Comparison of ENCODE assay signal across 12 cellular contexts in the genomic region with DNA sequence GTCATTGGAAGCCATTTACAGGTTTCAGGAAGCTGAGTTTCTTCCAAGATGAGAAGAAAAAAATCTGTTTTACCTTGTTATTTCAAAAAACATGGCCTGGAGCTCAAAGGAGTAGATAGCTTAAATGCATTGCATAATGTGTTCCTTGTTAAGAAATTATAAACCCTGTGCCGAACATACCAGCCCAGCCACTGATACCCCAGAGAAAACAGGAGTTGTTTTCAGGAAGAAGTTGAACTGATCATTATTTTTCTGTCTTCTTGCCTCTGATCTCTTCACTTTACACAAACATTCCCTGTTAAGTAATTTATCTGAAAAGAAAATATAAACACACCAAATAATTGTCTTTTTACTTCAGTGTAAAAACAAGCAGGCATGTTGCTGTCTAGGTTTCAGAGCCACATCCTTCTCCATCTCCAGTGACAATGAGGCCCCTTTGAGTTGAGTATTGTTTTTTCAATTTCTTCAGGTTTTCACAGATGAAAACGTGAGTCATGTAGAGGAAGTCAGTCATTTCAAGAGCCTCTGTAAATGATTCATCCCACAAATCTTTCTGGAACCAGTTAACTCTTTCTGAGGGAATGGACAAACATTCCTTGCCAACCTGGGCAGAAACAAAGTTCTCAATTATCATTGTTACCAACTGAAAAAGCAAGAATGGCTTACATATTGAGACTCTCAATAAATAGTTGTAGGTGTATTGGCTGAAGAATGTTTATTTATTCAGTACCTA.
A peak's percentile ranks its signal among the peaks of the same experiment; 100 is the strongest.
DNase-seq lines count a peak whose midpoint lies in the region; ATAC-seq and TF ChIP-seq lines count a peak whose summit lies in the region.
"Had no signal": no experiment of that assay in that cellular context is flagged by ENCODE, and none has a peak within 500 bp of the region (broad histone marks: within the 10 kb centered on the region; RNA-seq: fewer than 3 reads in every experiment).

No MANE protein-coding gene starts in this region.

- H3K4me1 Mint-ChIP-seq in activated T-helper 17 cell treated with anti-CD3 and anti-CD28 coated beads, Interleukin-2, amount 50 U/mL, for 72 hours, result no peaks in the 10 kb centered on the region

- WGBS in right lobe of liver (ENCODE audit: insufficient coverage, low coverage, low lambda C conversion rate, missing lambda C conversion rate), result 16% methylated on average over 2 of the region's 2 CpGs
- WGBS in esophagus squamous epithelium, 2 donors, result 0 to 28% methylated on average over 2 of the region's 2 CpGs

- TF ChIP-seq POLR2A in right lobe of liver (IDR thresholded peaks at IDR 0.05) (no peak), gastrocnemius medialis (IDR thresholded peaks at IDR 0.05) (no peak), esophagus squamous epithelium (IDR thresholded peaks at IDR 0.05) (no peak)

- H3K27me3 Mint-ChIP-seq in activated T-helper 17 cell treated with anti-CD3 and anti-CD28 coated beads, Interleukin-2, amount 50 U/mL, for 72 hours, result no peaks in the 10 kb centered on the region

- H3K36me3 ChIP-seq in BJ (ENCODE audit: control insufficient read depth, insufficient read depth, low read length) (no peaks in the 10 kb centered on the region), right lobe of liver (no peaks in the 10 kb centered on the region), gastrocnemius medialis (no peaks in the 10 kb centered on the region), esophagus squamous epithelium (no peaks in the 10 kb centered on the region)
- H3K36me3 ChIP-seq: heart right ventricle had no signal

- H3K4me1 ChIP-seq in right lobe of liver (peaks cover 0 to 8% (median 0%) of the 10 kb centered on the region in 4 donors), gastrocnemius medialis (no peaks in the 10 kb centered on the region), esophagus squamous epithelium (no peaks in the 10 kb centered on the region)
- H3K4me1 ChIP-seq: heart right ventricle had no signal

- H3K9me3 ChIP-seq in right lobe of liver (no peaks in the 10 kb centered on the region), gastrocnemius medialis (no peaks in the 10 kb centered on the region), esophagus squamous epithelium (peaks cover 0 to 3% (median 0%) of the 10 kb centered on the region in 3 donors)

- ATAC-seq in HG03135 (IDR thresholded peaks at IDR 0.05; ENCODE audit: unreplicated experiment), result peak; percentile 60
- peak; percentile 63 for ATAC-seq in activated T-helper 17 cell treated with anti-CD3 and anti-CD28 coated beads, Interleukin-2, amount 50 U/mL, for 72 hours (replicated peaks)
- peak in 3 of 4 donors; percentile 36 to 65 (median 48) for ATAC-seq in right lobe of liver
- no peak for ATAC-seq in gastrocnemius medialis
- no peak for ATAC-seq in HG02938 (IDR thresholded peaks at IDR 0.05; ENCODE audit: unreplicated experiment)
- no peak for ATAC-seq in GM18873 (IDR thresholded peaks at IDR 0.05; ENCODE audit: low FRiP score, unreplicated experiment)
- ATAC-seq: heart right ventricle, right cardiac atrium had no signal

- peaks cover 5% of the 10 kb centered on the region for H3K9me3 Mint-ChIP-seq in activated T-helper 17 cell treated with anti-CD3 and anti-CD28 coated beads, Interleukin-2, amount 50 U/mL, for 72 hours

- CTCF ChIA-PET in BJ (lab: Yijun Ruan, JAX), result interaction anchor here (1.0 to 1.1 kb wide), 2 partner anchors 9 to 41 kb away, joined by 3 read pairs; no protein-coding TSS in a partner anchor

- H3K27me3 ChIP-seq in BJ (ENCODE audit: control insufficient read depth, insufficient read depth, low read length) (no peaks in the 10 kb centered on the region), right lobe of liver (no peaks in the 10 kb centered on the region), gastrocnemius medialis (no peaks in the 10 kb centered on the region), esophagus squamous epithelium (no peaks in the 10 kb centered on the region)
- H3K27me3 ChIP-seq: heart right ventricle had no signal

- in situ Hi-C loops in gastrocnemius medialis (cut with MboI; ENCODE audit: low sequenced_read_pairs in 4 of 4), result no loop called here

- H3K27ac ChIP-seq in right lobe of liver (no peak overlapping the region), gastrocnemius medialis (no peak overlapping the region), esophagus squamous epithelium (no peak overlapping the region)
- H3K27ac ChIP-seq: heart right ventricle, KMS-11 had no signal

- H3K4me3 ChIP-seq in BJ (ENCODE audit: low read depth, low read length) (no peak overlapping the region), right lobe of liver (no peak overlapping the region), gastrocnemius medialis (no peak overlapping the region), esophagus squamous epithelium (no peak overlapping the region)
- H3K4me3 ChIP-seq: heart right ventricle had no signal

- peak; percentile 49 for DNase-seq in BJ (ENCODE audit: low read depth)
- DNase-seq in right lobe of liver, result no peak
- no peak for DNase-seq in gastrocnemius medialis
- no peak for DNase-seq in esophagus squamous epithelium (lab: John Stamatoyannopoulos, UW)
- DNase-seq: activated gamma-delta T cell, heart right ventricle, right cardiac atrium had no signal

- TF ChIP-seq CTCF in BJ (IDR thresholded peaks at IDR 0.05; ENCODE audit: insufficient read depth, low read depth, low read length) (no peak), right lobe of liver (IDR thresholded peaks at IDR 0.05) (no peak), gastrocnemius medialis (IDR thresholded peaks at IDR 0.05 in 4 of 5, conservative IDR thresholded peaks at IDR 0.05 in 1 of 5) (no peak), esophagus squamous epithelium (IDR thresholded peaks at IDR 0.05) (no peak)

- no peak overlapping the region for H3K4me3 Mint-ChIP-seq in activated T-helper 17 cell treated with anti-CD3 and anti-CD28 coated beads, Interleukin-2, amount 50 U/mL, for 72 hours

- no peak overlapping the region for H3K27ac Mint-ChIP-seq in activated T-helper 17 cell treated with anti-CD3 and anti-CD28 coated beads, Interleukin-2, amount 50 U/mL, for 72 hours

- POLR2A ChIA-PET in BJ (lab: Charles Lee), result no interaction called here

- H3K36me3 Mint-ChIP-seq in activated T-helper 17 cell treated with anti-CD3 and anti-CD28 coated beads, Interleukin-2, amount 50 U/mL, for 72 hours (ENCODE audit: low read depth), result no peaks in the 10 kb centered on the region

- intact Hi-C loops in right lobe of liver (cut with DNase I), result no loop called here
- intact Hi-C loops in gastrocnemius medialis (cut with DNase I; ENCODE audit: low total_unique reads), result no loop called here
- intact Hi-C loops in esophagus squamous epithelium (cut with DNase I), result no loop called here

Comparison
In these comparisons a context has a peak if more than half of its experiments do, and no peak if none do; other contexts are left out.
1. ATAC-seq: peak in HG03135 (single experiment), activated T-helper 17 cell treated with anti-CD3 and anti-CD28 coated beads, Interleukin-2, amount 50 U/mL, for 72 hours (single experiment) and right lobe of liver (3 of 4); none in gastrocnemius medialis (0 of 2), HG02938 (single experiment) and GM18873 (single experiment).